ENCODE assay signal across 22 cellular contexts in genomic region chr2:16437189-16437588, GRCh38.
"Had no signal": no experiment of that assay in that cellular context is flagged by ENCODE, and none has a peak within 500 bp of the region (broad histone marks: within the 10 kb centered on the region; RNA-seq: fewer than 3 reads in every experiment).

No MANE protein-coding gene starts in this region.

- H3K4me3 ChIP-seq: MG63, SJCRH30 had no signal

- H3K9ac ChIP-seq: KMS-11 had no signal

- H3K9me3 ChIP-seq: MG63, SJCRH30 had no signal

- H3K36me3 ChIP-seq: MG63, SJCRH30 had no signal

- H3K4me2 ChIP-seq: KMS-11 had no signal

- ATAC-seq: Panc1, PC-3, Right ventricle myocardium inferior, SK-N-SH treated with all-trans-retinoic acid at 6 μM for 48 hours had no signal

- H3K27ac ChIP-seq: KMS-11, SJCRH30 had no signal

- DNase-seq: MG63, MV-4-11, NCI-H1048, NCI-H1105, NCI-H1417, NCI-H1436 treated with DMSO at 0.1 percent for 48 hours, NCI-H1694, NCI-H187 treated with DMSO at 0.1 percent for 48 hours, NCI-H2029 treated with DMSO at 0.1 percent for 48 hours, NCI-H2171 treated with DMSO at 0.1 percent for 48 hours, NCI-H345, NCI-H446 treated with DMSO at 0.1 percent for 48 hours, NCI-H510A treated with DMSO at 0.1 percent for 48 hours, NCI-H526, PC-3, SHP77 treated with DMSO at 0.1 percent for 48 hours, SJCRH30, T-helper 1 cell had no signal

- H3K27me3 ChIP-seq: MG63, SJCRH30 had no signal
